2 cellular contexts compared by ENCODE assay signal in the genomic region with DNA sequence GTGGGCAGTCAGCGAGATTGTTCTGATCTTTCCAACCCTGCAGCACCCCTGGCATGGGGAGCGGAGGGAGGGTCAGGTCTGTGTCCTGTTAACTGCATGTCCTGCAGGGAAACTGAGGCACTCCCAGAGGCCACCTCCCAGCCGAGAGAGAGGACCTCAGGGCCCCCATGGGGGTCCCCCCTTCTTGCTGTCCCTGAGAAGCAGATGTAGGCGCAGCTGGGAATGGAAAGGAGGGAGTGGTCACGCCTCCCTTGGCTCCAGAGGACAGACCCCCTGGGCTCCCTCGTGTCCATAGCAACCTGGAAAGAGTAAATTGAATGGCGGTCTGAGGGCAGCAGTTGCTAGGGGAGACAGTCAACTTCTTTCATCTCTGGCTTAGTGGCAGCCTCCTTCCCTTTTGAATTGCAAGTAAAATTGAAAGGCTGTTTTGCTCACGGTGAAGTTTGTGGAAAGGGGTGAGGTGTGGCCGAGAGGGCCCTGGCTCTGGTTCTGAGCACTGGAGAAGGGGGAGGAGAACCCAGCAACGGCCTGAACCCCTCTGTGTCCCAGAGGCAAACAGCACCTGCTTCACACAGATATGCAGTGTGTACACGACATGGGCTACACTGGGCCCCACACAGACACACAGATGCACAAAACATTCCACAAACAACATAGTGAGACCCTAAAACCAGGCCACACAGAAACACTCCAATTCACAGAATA.
TF ChIP-seq lines count a peak whose summit lies in the region.

No MANE protein-coding gene starts in this region.

TF ChIP-seq in HEK293, 187 proteins besides CTCF, POLR2A, EP300 and RAD21 (continues in another document):
- TF ChIP-seq SETDB1 (IDR thresholded peaks at IDR 0.05; ENCODE audit: insufficient read length, low read length): no peak
- no peak for TF ChIP-seq ZNF335 (tag by site-specific recombination; conservative IDR thresholded peaks at IDR 0.05)
- TF ChIP-seq, protein P1, sequence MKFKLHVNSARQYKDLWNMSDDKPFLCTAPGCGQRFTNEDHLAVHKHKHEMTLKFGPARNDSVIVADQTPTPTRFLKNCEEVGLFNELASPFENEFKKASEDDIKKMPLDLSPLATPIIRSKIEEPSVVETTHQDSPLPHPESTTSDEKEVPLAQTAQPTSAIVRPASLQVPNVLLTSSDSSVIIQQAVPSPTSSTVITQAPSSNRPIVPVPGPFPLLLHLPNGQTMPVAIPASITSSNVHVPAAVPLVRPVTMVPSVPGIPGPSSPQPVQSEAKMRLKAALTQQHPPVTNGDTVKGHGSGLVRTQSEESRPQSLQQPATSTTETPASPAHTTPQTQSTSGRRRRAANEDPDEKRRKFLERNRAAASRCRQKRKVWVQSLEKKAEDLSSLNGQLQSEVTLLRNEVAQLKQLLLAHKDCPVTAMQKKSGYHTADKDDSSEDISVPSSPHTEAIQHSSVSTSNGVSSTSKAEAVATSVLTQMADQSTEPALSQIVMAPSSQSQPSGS (tag by site-specific recombination; IDR thresholded peaks at IDR 0.05; ENCODE audit: low read depth): no peak
- no peak for TF ChIP-seq ZNF558 (tag by site-specific recombination; IDR thresholded peaks at IDR 0.05)
- no peak for TF ChIP-seq GLI4 (tag by site-specific recombination; IDR thresholded peaks at IDR 0.05)
- TF ChIP-seq, protein P2, sequence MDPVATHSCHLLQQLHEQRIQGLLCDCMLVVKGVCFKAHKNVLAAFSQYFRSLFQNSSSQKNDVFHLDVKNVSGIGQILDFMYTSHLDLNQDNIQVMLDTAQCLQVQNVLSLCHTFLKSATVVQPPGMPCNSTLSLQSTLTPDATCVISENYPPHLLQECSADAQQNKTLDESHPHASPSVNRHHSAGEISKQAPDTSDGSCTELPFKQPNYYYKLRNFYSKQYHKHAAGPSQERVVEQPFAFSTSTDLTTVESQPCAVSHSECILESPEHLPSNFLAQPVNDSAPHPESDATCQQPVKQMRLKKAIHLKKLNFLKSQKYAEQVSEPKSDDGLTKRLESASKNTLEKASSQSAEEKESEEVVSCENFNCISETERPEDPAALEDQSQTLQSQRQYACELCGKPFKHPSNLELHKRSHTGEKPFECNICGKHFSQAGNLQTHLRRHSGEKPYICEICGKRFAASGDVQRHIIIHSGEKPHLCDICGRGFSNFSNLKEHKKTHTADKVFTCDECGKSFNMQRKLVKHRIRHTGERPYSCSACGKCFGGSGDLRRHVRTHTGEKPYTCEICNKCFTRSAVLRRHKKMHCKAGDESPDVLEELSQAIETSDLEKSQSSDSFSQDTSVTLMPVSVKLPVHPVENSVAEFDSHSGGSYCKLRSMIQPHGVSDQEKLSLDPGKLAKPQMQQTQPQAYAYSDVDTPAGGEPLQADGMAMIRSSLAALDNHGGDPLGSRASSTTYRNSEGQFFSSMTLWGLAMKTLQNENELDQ (tag by site-specific recombination; IDR thresholded peaks at IDR 0.05; ENCODE audit: low read depth): no peak
- no peak for TF ChIP-seq ZNF211 (tag by site-specific recombination; IDR thresholded peaks at IDR 0.05; ENCODE audit: low read depth)
- TF ChIP-seq, protein P3, sequence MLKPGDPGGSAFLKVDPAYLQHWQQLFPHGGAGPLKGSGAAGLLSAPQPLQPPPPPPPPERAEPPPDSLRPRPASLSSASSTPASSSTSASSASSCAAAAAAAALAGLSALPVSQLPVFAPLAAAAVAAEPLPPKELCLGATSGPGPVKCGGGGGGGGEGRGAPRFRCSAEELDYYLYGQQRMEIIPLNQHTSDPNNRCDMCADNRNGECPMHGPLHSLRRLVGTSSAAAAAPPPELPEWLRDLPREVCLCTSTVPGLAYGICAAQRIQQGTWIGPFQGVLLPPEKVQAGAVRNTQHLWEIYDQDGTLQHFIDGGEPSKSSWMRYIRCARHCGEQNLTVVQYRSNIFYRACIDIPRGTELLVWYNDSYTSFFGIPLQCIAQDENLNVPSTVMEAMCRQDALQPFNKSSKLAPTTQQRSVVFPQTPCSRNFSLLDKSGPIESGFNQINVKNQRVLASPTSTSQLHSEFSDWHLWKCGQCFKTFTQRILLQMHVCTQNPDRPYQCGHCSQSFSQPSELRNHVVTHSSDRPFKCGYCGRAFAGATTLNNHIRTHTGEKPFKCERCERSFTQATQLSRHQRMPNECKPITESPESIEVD (tag by site-specific recombination; IDR thresholded peaks at IDR 0.05): no peak
- no peak for TF ChIP-seq ZNF239 (tag by site-specific recombination; IDR thresholded peaks at IDR 0.05)
- peak; percentile 68; the same call in 1 of the 2 replicates for TF ChIP-seq MYNN (tag by site-specific recombination; IDR thresholded peaks at IDR 0.05; ENCODE audit: borderline replicate concordance)
- TF ChIP-seq, protein P4, sequence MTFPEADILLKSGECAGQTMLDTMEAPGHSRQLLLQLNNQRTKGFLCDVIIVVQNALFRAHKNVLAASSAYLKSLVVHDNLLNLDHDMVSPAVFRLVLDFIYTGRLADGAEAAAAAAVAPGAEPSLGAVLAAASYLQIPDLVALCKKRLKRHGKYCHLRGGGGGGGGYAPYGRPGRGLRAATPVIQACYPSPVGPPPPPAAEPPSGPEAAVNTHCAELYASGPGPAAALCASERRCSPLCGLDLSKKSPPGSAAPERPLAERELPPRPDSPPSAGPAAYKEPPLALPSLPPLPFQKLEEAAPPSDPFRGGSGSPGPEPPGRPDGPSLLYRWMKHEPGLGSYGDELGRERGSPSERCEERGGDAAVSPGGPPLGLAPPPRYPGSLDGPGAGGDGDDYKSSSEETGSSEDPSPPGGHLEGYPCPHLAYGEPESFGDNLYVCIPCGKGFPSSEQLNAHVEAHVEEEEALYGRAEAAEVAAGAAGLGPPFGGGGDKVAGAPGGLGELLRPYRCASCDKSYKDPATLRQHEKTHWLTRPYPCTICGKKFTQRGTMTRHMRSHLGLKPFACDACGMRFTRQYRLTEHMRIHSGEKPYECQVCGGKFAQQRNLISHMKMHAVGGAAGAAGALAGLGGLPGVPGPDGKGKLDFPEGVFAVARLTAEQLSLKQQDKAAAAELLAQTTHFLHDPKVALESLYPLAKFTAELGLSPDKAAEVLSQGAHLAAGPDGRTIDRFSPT (tag by site-specific recombination; IDR thresholded peaks at IDR 0.05): no peak
- peak; percentile 38 for TF ChIP-seq GLIS2 (tag by site-specific recombination; IDR thresholded peaks at IDR 0.05)
- TF ChIP-seq HOXA7 (CRISPR knock-in tag; IDR thresholded peaks at IDR 0.05; ENCODE audit: borderline replicate concordance): no peak
- peak; percentile 46 for TF ChIP-seq ZNF341 (tag by site-specific recombination; IDR thresholded peaks at IDR 0.05; ENCODE audit: low read depth)
- TF ChIP-seq, protein P5, sequence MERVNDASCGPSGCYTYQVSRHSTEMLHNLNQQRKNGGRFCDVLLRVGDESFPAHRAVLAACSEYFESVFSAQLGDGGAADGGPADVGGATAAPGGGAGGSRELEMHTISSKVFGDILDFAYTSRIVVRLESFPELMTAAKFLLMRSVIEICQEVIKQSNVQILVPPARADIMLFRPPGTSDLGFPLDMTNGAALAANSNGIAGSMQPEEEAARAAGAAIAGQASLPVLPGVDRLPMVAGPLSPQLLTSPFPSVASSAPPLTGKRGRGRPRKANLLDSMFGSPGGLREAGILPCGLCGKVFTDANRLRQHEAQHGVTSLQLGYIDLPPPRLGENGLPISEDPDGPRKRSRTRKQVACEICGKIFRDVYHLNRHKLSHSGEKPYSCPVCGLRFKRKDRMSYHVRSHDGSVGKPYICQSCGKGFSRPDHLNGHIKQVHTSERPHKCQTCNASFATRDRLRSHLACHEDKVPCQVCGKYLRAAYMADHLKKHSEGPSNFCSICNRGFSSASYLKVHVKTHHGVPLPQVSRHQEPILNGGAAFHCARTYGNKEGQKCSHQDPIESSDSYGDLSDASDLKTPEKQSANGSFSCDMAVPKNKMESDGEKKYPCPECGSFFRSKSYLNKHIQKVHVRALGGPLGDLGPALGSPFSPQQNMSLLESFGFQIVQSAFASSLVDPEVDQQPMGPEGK (tag by site-specific recombination; IDR thresholded peaks at IDR 0.05): no peak
- TF ChIP-seq SP3 (tag by site-specific recombination; IDR thresholded peaks at IDR 0.05): no peak
- TF ChIP-seq ZNF777 (tag by site-specific recombination; IDR thresholded peaks at IDR 0.05; ENCODE audit: borderline replicate concordance): no peak

TF ChIP-seq in H1, 55 proteins besides CTCF, POLR2A, EP300 and RAD21:
- TF ChIP-seq RFX5 (IDR thresholded peaks at IDR 0.05; ENCODE audit: borderline replicate concordance, low read depth, low read length) (peak; percentile 49; the same call in 1 of the 2 replicates), SIN3A (conservative IDR thresholded peaks at IDR 0.05 in 1 of 2, IDR thresholded peaks at IDR 0.05 in 1 of 2; ENCODE audit: low read depth in 1 of 2, low read length in 2 of 2) (peak in 1 of 2 experiments; percentile 73; a peak in 1 of 4 replicates), EGR1 (IDR thresholded peaks at IDR 0.05; ENCODE audit: borderline replicate concordance, low read depth, low read length) (no peak), SIRT6 (IDR thresholded peaks at IDR 0.05; ENCODE audit: low read length) (no peak)
- TF ChIP-seq, protein P6, sequence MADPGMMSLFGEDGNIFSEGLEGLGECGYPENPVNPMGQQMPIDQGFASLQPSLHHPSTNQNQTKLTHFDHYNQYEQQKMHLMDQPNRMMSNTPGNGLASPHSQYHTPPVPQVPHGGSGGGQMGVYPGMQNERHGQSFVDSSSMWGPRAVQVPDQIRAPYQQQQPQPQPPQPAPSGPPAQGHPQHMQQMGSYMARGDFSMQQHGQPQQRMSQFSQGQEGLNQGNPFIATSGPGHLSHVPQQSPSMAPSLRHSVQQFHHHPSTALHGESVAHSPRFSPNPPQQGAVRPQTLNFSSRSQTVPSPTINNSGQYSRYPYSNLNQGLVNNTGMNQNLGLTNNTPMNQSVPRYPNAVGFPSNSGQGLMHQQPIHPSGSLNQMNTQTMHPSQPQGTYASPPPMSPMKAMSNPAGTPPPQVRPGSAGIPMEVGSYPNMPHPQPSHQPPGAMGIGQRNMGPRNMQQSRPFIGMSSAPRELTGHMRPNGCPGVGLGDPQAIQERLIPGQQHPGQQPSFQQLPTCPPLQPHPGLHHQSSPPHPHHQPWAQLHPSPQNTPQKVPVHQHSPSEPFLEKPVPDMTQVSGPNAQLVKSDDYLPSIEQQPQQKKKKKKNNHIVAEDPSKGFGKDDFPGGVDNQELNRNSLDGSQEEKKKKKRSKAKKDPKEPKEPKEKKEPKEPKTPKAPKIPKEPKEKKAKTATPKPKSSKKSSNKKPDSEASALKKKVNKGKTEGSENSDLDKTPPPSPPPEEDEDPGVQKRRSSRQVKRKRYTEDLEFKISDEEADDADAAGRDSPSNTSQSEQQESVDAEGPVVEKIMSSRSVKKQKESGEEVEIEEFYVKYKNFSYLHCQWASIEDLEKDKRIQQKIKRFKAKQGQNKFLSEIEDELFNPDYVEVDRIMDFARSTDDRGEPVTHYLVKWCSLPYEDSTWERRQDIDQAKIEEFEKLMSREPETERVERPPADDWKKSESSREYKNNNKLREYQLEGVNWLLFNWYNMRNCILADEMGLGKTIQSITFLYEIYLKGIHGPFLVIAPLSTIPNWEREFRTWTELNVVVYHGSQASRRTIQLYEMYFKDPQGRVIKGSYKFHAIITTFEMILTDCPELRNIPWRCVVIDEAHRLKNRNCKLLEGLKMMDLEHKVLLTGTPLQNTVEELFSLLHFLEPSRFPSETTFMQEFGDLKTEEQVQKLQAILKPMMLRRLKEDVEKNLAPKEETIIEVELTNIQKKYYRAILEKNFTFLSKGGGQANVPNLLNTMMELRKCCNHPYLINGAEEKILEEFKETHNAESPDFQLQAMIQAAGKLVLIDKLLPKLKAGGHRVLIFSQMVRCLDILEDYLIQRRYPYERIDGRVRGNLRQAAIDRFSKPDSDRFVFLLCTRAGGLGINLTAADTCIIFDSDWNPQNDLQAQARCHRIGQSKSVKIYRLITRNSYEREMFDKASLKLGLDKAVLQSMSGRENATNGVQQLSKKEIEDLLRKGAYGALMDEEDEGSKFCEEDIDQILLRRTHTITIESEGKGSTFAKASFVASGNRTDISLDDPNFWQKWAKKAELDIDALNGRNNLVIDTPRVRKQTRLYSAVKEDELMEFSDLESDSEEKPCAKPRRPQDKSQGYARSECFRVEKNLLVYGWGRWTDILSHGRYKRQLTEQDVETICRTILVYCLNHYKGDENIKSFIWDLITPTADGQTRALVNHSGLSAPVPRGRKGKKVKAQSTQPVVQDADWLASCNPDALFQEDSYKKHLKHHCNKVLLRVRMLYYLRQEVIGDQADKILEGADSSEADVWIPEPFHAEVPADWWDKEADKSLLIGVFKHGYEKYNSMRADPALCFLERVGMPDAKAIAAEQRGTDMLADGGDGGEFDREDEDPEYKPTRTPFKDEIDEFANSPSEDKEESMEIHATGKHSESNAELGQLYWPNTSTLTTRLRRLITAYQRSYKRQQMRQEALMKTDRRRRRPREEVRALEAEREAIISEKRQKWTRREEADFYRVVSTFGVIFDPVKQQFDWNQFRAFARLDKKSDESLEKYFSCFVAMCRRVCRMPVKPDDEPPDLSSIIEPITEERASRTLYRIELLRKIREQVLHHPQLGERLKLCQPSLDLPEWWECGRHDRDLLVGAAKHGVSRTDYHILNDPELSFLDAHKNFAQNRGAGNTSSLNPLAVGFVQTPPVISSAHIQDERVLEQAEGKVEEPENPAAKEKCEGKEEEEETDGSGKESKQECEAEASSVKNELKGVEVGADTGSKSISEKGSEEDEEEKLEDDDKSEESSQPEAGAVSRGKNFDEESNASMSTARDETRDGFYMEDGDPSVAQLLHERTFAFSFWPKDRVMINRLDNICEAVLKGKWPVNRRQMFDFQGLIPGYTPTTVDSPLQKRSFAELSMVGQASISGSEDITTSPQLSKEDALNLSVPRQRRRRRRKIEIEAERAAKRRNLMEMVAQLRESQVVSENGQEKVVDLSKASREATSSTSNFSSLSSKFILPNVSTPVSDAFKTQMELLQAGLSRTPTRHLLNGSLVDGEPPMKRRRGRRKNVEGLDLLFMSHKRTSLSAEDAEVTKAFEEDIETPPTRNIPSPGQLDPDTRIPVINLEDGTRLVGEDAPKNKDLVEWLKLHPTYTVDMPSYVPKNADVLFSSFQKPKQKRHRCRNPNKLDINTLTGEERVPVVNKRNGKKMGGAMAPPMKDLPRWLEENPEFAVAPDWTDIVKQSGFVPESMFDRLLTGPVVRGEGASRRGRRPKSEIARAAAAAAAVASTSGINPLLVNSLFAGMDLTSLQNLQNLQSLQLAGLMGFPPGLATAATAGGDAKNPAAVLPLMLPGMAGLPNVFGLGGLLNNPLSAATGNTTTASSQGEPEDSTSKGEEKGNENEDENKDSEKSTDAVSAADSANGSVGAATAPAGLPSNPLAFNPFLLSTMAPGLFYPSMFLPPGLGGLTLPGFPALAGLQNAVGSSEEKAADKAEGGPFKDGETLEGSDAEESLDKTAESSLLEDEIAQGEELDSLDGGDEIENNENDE (IDR thresholded peaks at IDR 0.05; ENCODE audit: insufficient replicate concordance, low read length): no peak
